12 cellular contexts compared by ENCODE assay signal in genomic region chr2:61434314-61434713, GRCh38. TPM values are rescaled to one million over a fixed set of nuclear protein-coding genes. Genes with fewer than 3 reads are reported as not detected.
DNase-seq lines count a peak whose midpoint lies in the region; ATAC-seq and TF ChIP-seq lines count a peak whose summit lies in the region.
"Had no signal": no experiment of that assay in that cellular context is flagged by ENCODE, and none has a peak within 500 bp of the region (broad histone marks: within the 10 kb centered on the region; RNA-seq: fewer than 3 reads in every experiment).

No MANE protein-coding gene starts in this region.

- H2BK5ac ChIP-seq in IMR-90 (ENCODE audit: low read depth, low read length, poor library complexity, severe bottlenecking), result no peak overlapping the region

- CTCF ChIA-PET in IMR-90 (lab: Yijun Ruan, JAX), result interaction anchor here (0.6 kb wide), 1 partner anchor 35 kb away, joined by 3 read pairs; no protein-coding TSS in a partner anchor
- CTCF ChIA-PET in WTC11 (lab: Charles Lee), result interaction anchor here (0.6 to 2.6 kb wide), 4 partner anchors 8 to 223 kb away, joined by 3 to 11 read pairs (median 4); no protein-coding TSS in a partner anchor

- peak overlapping the region; percentile 34 for H2AFZ ChIP-seq in IMR-90 (replicated peaks; ENCODE audit: low read length, poor library complexity)

- TF ChIP-seq POLR2A in IMR-90 (IDR thresholded peaks at IDR 0.05; ENCODE audit: low read depth, low read length), result no peak

- no peaks in the 10 kb centered on the region for H3K9me3 ChIP-seq in DOHH2 (ENCODE audit: control insufficient read depth, insufficient read depth, low read length)
- no peaks in the 10 kb centered on the region for H3K9me3 ChIP-seq in IMR-90 (ENCODE audit: control insufficient read depth, insufficient read depth, low read length)

- H3K14ac ChIP-seq in IMR-90 (replicated peaks; ENCODE audit: low read depth, low read length), result no peak overlapping the region

- H3K9ac ChIP-seq in IMR-90 (ENCODE audit: low read depth, low read length), result no peak overlapping the region

- peaks cover 4 to 73% of the 10 kb centered on the region in 2 experiments for H3K79me1 ChIP-seq in IMR-90 (ENCODE audit: low read depth in 1 of 2, low read length in 2 of 2)

- no peak overlapping the region for H4K8ac ChIP-seq in IMR-90 (ENCODE audit: low read depth in 2 of 2, low read length in 2 of 2)

- H3K79me2 ChIP-seq in DOHH2 (ENCODE audit: control insufficient read depth, low read length), result peaks cover 99% of the 10 kb centered on the region

- DNase-seq in IMR-90 (no peak), WTC11 (ENCODE audit: low spot score) (no peak), myocyte (ENCODE audit: low read depth) (peak; percentile 18), COLO829 (ENCODE audit: low spot score) (no peak)
- DNase-seq: DMS53; heart right ventricle; stimulated activated CD4-positive, alpha-beta T cell treated with anti-CD3 and anti-CD28 coated beads, Interleukin-12 subunit alpha, Interleukin-12 subunit beta, amount 100 ng/mL, for 4 hours; T-helper 1 cell had no signal

- peaks cover 17% of the 10 kb centered on the region for H3F3A ChIP-seq in DOHH2 (ENCODE audit: control insufficient read depth, insufficient read depth)

- H3K4me3 ChIP-seq in DOHH2 (ENCODE audit: low read length) (no peak overlapping the region), IMR-90 (ENCODE audit: insufficient read depth, low read depth, low read length) (no peak overlapping the region)
- H3K4me3 ChIP-seq: heart right ventricle had no signal

- no peak overlapping the region for H3K56ac ChIP-seq in IMR-90 (ENCODE audit: extremely low read depth, insufficient read depth, low read length)

- H2AK9ac ChIP-seq in IMR-90 (replicated peaks; ENCODE audit: low read depth, low read length, poor library complexity), result no peak overlapping the region

- H2BK20ac ChIP-seq in IMR-90 (ENCODE audit: low read depth, low read length), result no peak overlapping the region

- intact Hi-C loops in IMR-90 (cut with micrococcal nuclease), result loop anchor here (5.0 kb wide), 1 partner anchor 33 kb away; no protein-coding TSS in a partner anchor

- H3K4me2 ChIP-seq in DOHH2 (ENCODE audit: low read length), result peak overlapping the region; percentile 5
- H3K4me2 ChIP-seq in IMR-90 (ENCODE audit: low read depth, low read length), result no peak overlapping the region

- POLR2A ChIA-PET in IMR-90 (lab: Charles Lee; ENCODE audit: unreplicated experiment), result no interaction called here
- POLR2A ChIA-PET in WTC11 (lab: Charles Lee), result no interaction called here

- H3K4ac ChIP-seq in IMR-90 (ENCODE audit: low read depth, low read length), result no peak overlapping the region

- no peak overlapping the region for H3K23ac ChIP-seq in IMR-90 (ENCODE audit: low read depth, low read length)

- H3K27ac Mint-ChIP-seq in WTC11, result peak overlapping the region; percentile 48; the same call in 1 of the 2 replicates

- H3K4me3 Mint-ChIP-seq in WTC11, result no peak overlapping the region

- H3K36me3 ChIP-seq in DOHH2 (ENCODE audit: control insufficient read depth, low read length) (0 out of 2 replicates have a peak, but pooled peaks cover 5% of the 10 kb centered on the region), IMR-90 (ENCODE audit: control insufficient read depth, insufficient read depth, low read length) (no peaks in the 10 kb centered on the region)
- H3K36me3 ChIP-seq: heart right ventricle had no signal

- in situ Hi-C loops in IMR-90 (cut with MboI; ENCODE audit: low sequenced_read_pairs), result no loop called here

- peaks cover 90% of the 10 kb centered on the region for H3K4me1 ChIP-seq in DOHH2 (ENCODE audit: control insufficient read depth, low read length)
- peaks cover 5% of the 10 kb centered on the region for H3K4me1 ChIP-seq in IMR-90 (ENCODE audit: control insufficient read depth, insufficient read depth, low read length)

- H3K27me3 ChIP-seq in DOHH2 (ENCODE audit: control insufficient read depth, low read length) (no peaks in the 10 kb centered on the region), IMR-90 (ENCODE audit: control insufficient read depth, insufficient read depth, low read length) (no peaks in the 10 kb centered on the region)
- H3K27me3 ChIP-seq: heart right ventricle had no signal

- BruUV-seq in IMR-90 (replicated peaks; lab: Mats Ljungman, UMichigan), result no TSS peak

- dilution Hi-C loops in IMR-90 (cut with HindIII; ENCODE audit: low sequenced_read_pairs, unreplicated experiment), result no loop called here

- H3K9me3 Mint-ChIP-seq in WTC11, result peaks cover 10% of the 10 kb centered on the region

- no peaks in the 10 kb centered on the region for H3K27me3 Mint-ChIP-seq in WTC11 (ENCODE audit: low read depth)

- H3K18ac ChIP-seq in IMR-90 (ENCODE audit: low read depth, low read length), result no peak overlapping the region

- H3K36me3 Mint-ChIP-seq in WTC11, result peaks cover 11% of the 10 kb centered on the region; the same call in 1 of the 2 replicates

- H4K5ac ChIP-seq in IMR-90 (ENCODE audit: low read depth, low read length), result no peak overlapping the region

- H3K4me1 Mint-ChIP-seq in WTC11, result peaks cover 44% of the 10 kb centered on the region

- no peak overlapping the region for H2BK15ac ChIP-seq in IMR-90 (ENCODE audit: low read depth, low read length)

- no peak overlapping the region for H2BK120ac ChIP-seq in IMR-90 (ENCODE audit: low read depth, low read length)

- ATAC-seq in IMR-90 (ENCODE audit: low read depth) (no peak), WTC11 (no peak; the same call in 1 of the 2 replicates), HG03025 (IDR thresholded peaks at IDR 0.05; ENCODE audit: low FRiP score, unreplicated experiment) (no peak), GM18519 (IDR thresholded peaks at IDR 0.05; ENCODE audit: low FRiP score, unreplicated experiment) (no peak), HG02870 (IDR thresholded peaks at IDR 0.05; ENCODE audit: unreplicated experiment) (no peak)

- no peak for TF ChIP-seq RAD21 in IMR-90 (IDR thresholded peaks at IDR 0.05; ENCODE audit: low read length)

- H4K20me1 ChIP-seq in DOHH2 (ENCODE audit: control insufficient read depth, insufficient read depth, low read depth, low read length) (peaks cover 16% of the 10 kb centered on the region; the same call in 1 of the 2 replicates), IMR-90 (ENCODE audit: insufficient read depth, low read length) (peaks cover 94% of the 10 kb centered on the region)

- TF ChIP-seq CTCF in DOHH2 (IDR thresholded peaks at IDR 0.05; ENCODE audit: low read depth, low read length, poor library complexity, severe bottlenecking), result no peak
- TF ChIP-seq CTCF in IMR-90 (conservative IDR thresholded peaks at IDR 0.05; ENCODE audit: low read depth, low read length), result no peak
- TF ChIP-seq CTCF in WTC11 (IDR thresholded peaks at IDR 0.05), result no peak

- H4K91ac ChIP-seq in IMR-90 (ENCODE audit: insufficient read depth, low read depth, low read length), result no peak overlapping the region

- no peaks in the 10 kb centered on the region for H3K9me2 ChIP-seq in DOHH2 (replicated peaks; ENCODE audit: control insufficient read depth, low read length)

- H2AK5ac ChIP-seq in IMR-90 (ENCODE audit: low read depth, low read length), result no peak overlapping the region

- peaks cover 26% of the 10 kb centered on the region for H3K9me1 ChIP-seq in IMR-90 (ENCODE audit: insufficient read depth, low read length)

- H3K27ac ChIP-seq in DOHH2 (ENCODE audit: low read depth, low read length) (no peak overlapping the region; the same call in 1 of the 2 replicates), IMR-90 (ENCODE audit: insufficient read depth, low read length) (no peak overlapping the region)

TF ChIP-seq in IMR-90, 13 proteins besides CTCF, POLR2A, EP300 and RAD21 (continues in another document):
- TF ChIP-seq CEBPB (IDR thresholded peaks at IDR 0.05; ENCODE audit: low read depth, low read length) (no peak), MAZ (IDR thresholded peaks at IDR 0.05; ENCODE audit: borderline replicate concordance, low read depth, low read length) (no peak), CHD1 (IDR thresholded peaks at IDR 0.05; ENCODE audit: low read depth, low read length) (no peak), BHLHE40 (IDR thresholded peaks at IDR 0.05; ENCODE audit: low read depth, low read length) (no peak), RFX5 (IDR thresholded peaks at IDR 0.05; ENCODE audit: low read depth, low read length) (no peak), FOS (IDR thresholded peaks at IDR 0.05; ENCODE audit: low read depth, low read length) (no peak)
- TF ChIP-seq, protein P1, sequence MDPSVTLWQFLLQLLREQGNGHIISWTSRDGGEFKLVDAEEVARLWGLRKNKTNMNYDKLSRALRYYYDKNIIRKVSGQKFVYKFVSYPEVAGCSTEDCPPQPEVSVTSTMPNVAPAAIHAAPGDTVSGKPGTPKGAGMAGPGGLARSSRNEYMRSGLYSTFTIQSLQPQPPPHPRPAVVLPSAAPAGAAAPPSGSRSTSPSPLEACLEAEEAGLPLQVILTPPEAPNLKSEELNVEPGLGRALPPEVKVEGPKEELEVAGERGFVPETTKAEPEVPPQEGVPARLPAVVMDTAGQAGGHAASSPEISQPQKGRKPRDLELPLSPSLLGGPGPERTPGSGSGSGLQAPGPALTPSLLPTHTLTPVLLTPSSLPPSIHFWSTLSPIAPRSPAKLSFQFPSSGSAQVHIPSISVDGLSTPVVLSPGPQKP (IDR thresholded peaks at IDR 0.05; ENCODE audit: borderline replicate concordance, low read depth, low read length), result no peak

TF ChIP-seq in WTC11, 78 proteins besides CTCF, POLR2A, EP300 and RAD21:
- TF ChIP-seq ELF4 (CRISPR knock-in tag; IDR thresholded peaks at IDR 0.05; ENCODE audit: low read depth) (no peak), ZNF121 (CRISPR knock-in tag; IDR thresholded peaks at IDR 0.05) (peak; percentile 27; the same call in 1 of the 2 replicates)
- TF ChIP-seq, protein P2, sequence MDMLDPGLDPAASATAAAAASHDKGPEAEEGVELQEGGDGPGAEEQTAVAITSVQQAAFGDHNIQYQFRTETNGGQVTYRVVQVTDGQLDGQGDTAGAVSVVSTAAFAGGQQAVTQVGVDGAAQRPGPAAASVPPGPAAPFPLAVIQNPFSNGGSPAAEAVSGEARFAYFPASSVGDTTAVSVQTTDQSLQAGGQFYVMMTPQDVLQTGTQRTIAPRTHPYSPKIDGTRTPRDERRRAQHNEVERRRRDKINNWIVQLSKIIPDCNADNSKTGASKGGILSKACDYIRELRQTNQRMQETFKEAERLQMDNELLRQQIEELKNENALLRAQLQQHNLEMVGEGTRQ (CRISPR knock-in tag; IDR thresholded peaks at IDR 0.05), result no peak

RNA-seq across cellular contexts. Expression of gene USP34, which starts 36.6 kb away (rescaled TPM):
- total RNA-seq in IMR-90 (2012; rRNA removed), result 128 and 139 TPM in 2 replicates
- polyA plus RNA-seq in IMR-90 (2012; rRNA removed), result 28.6 and 34.7 TPM in 2 replicates
- 8.1 and 25.3 TPM in 2 replicates for polyA plus RNA-seq in IMR-90 (2012; cell fraction: cytosol; rRNA removed)
- 15.4 and 130 TPM in 2 replicates for polyA plus RNA-seq in IMR-90 (2012; cell fraction: nucleus; rRNA removed; ENCODE audit: low replicate concordance)
- total RNA-seq in WTC11 (2021), result 87.4 to 96.2 TPM (median 92.3 TPM) in 3 replicates
- total RNA-seq in myocyte, result 76.3 and 107 TPM in 2 replicates
- 26.2 TPM for polyA plus RNA-seq in myocyte (2012)
